Comparison of ENCODE assay signal across 14 cellular contexts in the genomic region with DNA sequence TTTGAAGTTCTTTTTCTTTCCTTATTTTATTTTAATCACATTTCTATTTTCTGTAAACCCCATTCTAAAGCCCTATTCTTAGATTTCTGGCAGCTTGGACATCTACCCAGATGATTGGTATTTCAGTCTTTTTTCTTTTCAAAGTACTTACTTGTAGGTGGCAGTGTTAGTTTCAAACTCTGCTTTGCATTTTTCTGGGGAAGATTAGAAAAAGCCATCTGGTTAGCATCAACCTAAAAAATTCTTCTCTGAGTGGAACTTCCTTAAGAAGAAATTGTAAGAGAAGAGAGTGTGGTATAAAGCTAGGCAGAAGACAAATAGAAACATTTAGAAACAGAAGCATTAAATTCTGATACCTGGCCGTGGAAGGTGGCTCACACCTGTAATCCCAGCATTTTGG. TPM values are rescaled to one million over a fixed set of nuclear protein-coding genes. Genes with fewer than 3 reads are reported as not detected.
DNase-seq lines count a peak whose midpoint lies in the region; ATAC-seq and TF ChIP-seq lines count a peak whose summit lies in the region.
"Had no signal": no experiment of that assay in that cellular context is flagged by ENCODE, and none has a peak within 500 bp of the region (broad histone marks: within the 10 kb centered on the region; RNA-seq: fewer than 3 reads in every experiment).

No MANE protein-coding gene starts in this region.

- no peaks in the 10 kb centered on the region for H4K20me1 ChIP-seq in GM23338 (replicated peaks; ENCODE audit: insufficient read depth)
- H4K20me1 ChIP-seq: BLaER1 treated with 17β-estradiol and CSF1 and Interleukin-3, amounts not matched to agents 10 nM and 100 nM had no signal

- H3K4me3 ChIP-seq in AG10803 (ENCODE audit: low read length) = no peak overlapping the region
- no peak overlapping the region for H3K4me3 ChIP-seq in fibroblast of the aortic adventitia (ENCODE audit: low read depth, low read length)
- no peak overlapping the region for H3K4me3 ChIP-seq in right lobe of liver
- H3K4me3 ChIP-seq in GM23338 = no peak overlapping the region
- H3K4me3 ChIP-seq: BLaER1 treated with 17β-estradiol and CSF1 and Interleukin-3, amounts not matched to agents 10 nM and 100 nM; GM12878 had no signal

- no peaks in the 10 kb centered on the region for H3K9me2 ChIP-seq in GM23338 (ENCODE audit: insufficient read depth)

- no peak overlapping the region for H3K27ac ChIP-seq in right lobe of liver
- no peak overlapping the region for H3K27ac ChIP-seq in GM23338 (ENCODE audit: low read depth)
- H3K27ac ChIP-seq: BLaER1 treated with 17β-estradiol and CSF1 and Interleukin-3, amounts not matched to agents 10 nM and 100 nM had no signal

- H3K4me3 Mint-ChIP-seq in GM23338 = no peak overlapping the region
- H3K4me3 Mint-ChIP-seq: CD4-positive, CD25-positive, alpha-beta regulatory T cell; H9 had no signal

- TF ChIP-seq CTCF in AG10803 (conservative IDR thresholded peaks at IDR 0.05; ENCODE audit: low read length) = no peak
- no peak for TF ChIP-seq CTCF in fibroblast of the aortic adventitia (IDR thresholded peaks at IDR 0.05; ENCODE audit: insufficient read depth, low read length)
- no peak for TF ChIP-seq CTCF in right lobe of liver (IDR thresholded peaks at IDR 0.05)
- no peak for TF ChIP-seq CTCF in GM23338 (conservative IDR thresholded peaks at IDR 0.05; ENCODE audit: low read depth in 2 of 2)

- no peak for TF ChIP-seq POLR2A in right lobe of liver (IDR thresholded peaks at IDR 0.05)

- H3F3A ChIP-seq in GM23338 (replicated peaks; ENCODE audit: low read depth) = no peaks in the 10 kb centered on the region

- H3K4me1 ChIP-seq in right lobe of liver = no peaks in the 10 kb centered on the region
- H3K4me1 ChIP-seq in GM23338 (ENCODE audit: insufficient read depth) = no peaks in the 10 kb centered on the region

- DNase-seq in AG10803 (ENCODE audit: low read depth) (peak; percentile 12), amniotic epithelial cell (ENCODE audit: low read depth) (peak; percentile 60), fibroblast of the aortic adventitia (ENCODE audit: low read depth) (peak; percentile 76), middle frontal gyrus (ENCODE audit: extremely low spot score, low spot score) (peak; percentile 11), kidney glomerular epithelial cell (lab: John Stamatoyannopoulos, UW) (no peak), right lobe of liver (no peak), GM23338 (ENCODE audit: low spot score) (no peak)
- DNase-seq: 8988T; CD4-positive, CD25-positive, alpha-beta regulatory T cell; DMS53; GOT3; H9 had no signal

- no peaks in the 10 kb centered on the region for H3K79me2 ChIP-seq in GM23338 (replicated peaks; ENCODE audit: insufficient read depth)

- no peak overlapping the region for H2AFZ ChIP-seq in GM23338

- H3K9me3 Mint-ChIP-seq in GM23338 = no peaks in the 10 kb centered on the region
- H3K9me3 Mint-ChIP-seq: H9 had no signal

- H3K36me3 ChIP-seq in right lobe of liver (no peaks in the 10 kb centered on the region), GM23338 (ENCODE audit: insufficient read depth) (no peaks in the 10 kb centered on the region)
- H3K36me3 ChIP-seq: BLaER1 treated with 17β-estradiol and CSF1 and Interleukin-3, amounts not matched to agents 10 nM and 100 nM had no signal

- H3K4me2 ChIP-seq in GM23338 = no peak overlapping the region
- H3K4me2 ChIP-seq: BLaER1 treated with 17β-estradiol and CSF1 and Interleukin-3, amounts not matched to agents 10 nM and 100 nM had no signal

- no peaks in the 10 kb centered on the region for H3K9me3 ChIP-seq in right lobe of liver

- H3K27me3 Mint-ChIP-seq in GM23338 (ENCODE audit: insufficient read depth, low read depth, poor library complexity) = peaks cover 6% of the 10 kb centered on the region

- H3K36me3 Mint-ChIP-seq in GM23338 (ENCODE audit: low read depth) = no peaks in the 10 kb centered on the region
- H3K36me3 Mint-ChIP-seq: CD4-positive, CD25-positive, alpha-beta regulatory T cell had no signal

- intact Hi-C loops in right lobe of liver (cut with DNase I) = no loop called here

- no peak for ATAC-seq in right lobe of liver
- no peak for ATAC-seq in GM23338
- ATAC-seq: GM12878 had no signal

- no peak overlapping the region for H3K27ac Mint-ChIP-seq in GM23338
- H3K27ac Mint-ChIP-seq: CD4-positive, CD25-positive, alpha-beta regulatory T cell; H9 had no signal

- WGBS in right lobe of liver (ENCODE audit: insufficient coverage, low coverage, low lambda C conversion rate, missing lambda C conversion rate) = 33% methylated on average over 1 of the region's 1 CpG

- no peaks in the 10 kb centered on the region for H3K27me3 ChIP-seq in right lobe of liver
- no peaks in the 10 kb centered on the region for H3K27me3 ChIP-seq in GM23338 (ENCODE audit: insufficient read depth)
- H3K27me3 ChIP-seq: BLaER1 treated with 17β-estradiol and CSF1 and Interleukin-3, amounts not matched to agents 10 nM and 100 nM had no signal

- H3K4me1 Mint-ChIP-seq in GM23338 = no peaks in the 10 kb centered on the region
- H3K4me1 Mint-ChIP-seq: CD4-positive, CD25-positive, alpha-beta regulatory T cell; H9 had no signal

TF ChIP-seq in GM23338, 12 proteins besides CTCF, POLR2A, EP300 and RAD21 (continues in another document):
- TF ChIP-seq ZNF114 (CRISPR knock-in tag; IDR thresholded peaks at IDR 0.05) (no peak), CREB1 (CRISPR knock-in tag; IDR thresholded peaks at IDR 0.05; ENCODE audit: low read depth) (no peak), JUNB (IDR thresholded peaks at IDR 0.05; ENCODE audit: unreplicated experiment) (no peak)
- TF ChIP-seq, protein P1, sequence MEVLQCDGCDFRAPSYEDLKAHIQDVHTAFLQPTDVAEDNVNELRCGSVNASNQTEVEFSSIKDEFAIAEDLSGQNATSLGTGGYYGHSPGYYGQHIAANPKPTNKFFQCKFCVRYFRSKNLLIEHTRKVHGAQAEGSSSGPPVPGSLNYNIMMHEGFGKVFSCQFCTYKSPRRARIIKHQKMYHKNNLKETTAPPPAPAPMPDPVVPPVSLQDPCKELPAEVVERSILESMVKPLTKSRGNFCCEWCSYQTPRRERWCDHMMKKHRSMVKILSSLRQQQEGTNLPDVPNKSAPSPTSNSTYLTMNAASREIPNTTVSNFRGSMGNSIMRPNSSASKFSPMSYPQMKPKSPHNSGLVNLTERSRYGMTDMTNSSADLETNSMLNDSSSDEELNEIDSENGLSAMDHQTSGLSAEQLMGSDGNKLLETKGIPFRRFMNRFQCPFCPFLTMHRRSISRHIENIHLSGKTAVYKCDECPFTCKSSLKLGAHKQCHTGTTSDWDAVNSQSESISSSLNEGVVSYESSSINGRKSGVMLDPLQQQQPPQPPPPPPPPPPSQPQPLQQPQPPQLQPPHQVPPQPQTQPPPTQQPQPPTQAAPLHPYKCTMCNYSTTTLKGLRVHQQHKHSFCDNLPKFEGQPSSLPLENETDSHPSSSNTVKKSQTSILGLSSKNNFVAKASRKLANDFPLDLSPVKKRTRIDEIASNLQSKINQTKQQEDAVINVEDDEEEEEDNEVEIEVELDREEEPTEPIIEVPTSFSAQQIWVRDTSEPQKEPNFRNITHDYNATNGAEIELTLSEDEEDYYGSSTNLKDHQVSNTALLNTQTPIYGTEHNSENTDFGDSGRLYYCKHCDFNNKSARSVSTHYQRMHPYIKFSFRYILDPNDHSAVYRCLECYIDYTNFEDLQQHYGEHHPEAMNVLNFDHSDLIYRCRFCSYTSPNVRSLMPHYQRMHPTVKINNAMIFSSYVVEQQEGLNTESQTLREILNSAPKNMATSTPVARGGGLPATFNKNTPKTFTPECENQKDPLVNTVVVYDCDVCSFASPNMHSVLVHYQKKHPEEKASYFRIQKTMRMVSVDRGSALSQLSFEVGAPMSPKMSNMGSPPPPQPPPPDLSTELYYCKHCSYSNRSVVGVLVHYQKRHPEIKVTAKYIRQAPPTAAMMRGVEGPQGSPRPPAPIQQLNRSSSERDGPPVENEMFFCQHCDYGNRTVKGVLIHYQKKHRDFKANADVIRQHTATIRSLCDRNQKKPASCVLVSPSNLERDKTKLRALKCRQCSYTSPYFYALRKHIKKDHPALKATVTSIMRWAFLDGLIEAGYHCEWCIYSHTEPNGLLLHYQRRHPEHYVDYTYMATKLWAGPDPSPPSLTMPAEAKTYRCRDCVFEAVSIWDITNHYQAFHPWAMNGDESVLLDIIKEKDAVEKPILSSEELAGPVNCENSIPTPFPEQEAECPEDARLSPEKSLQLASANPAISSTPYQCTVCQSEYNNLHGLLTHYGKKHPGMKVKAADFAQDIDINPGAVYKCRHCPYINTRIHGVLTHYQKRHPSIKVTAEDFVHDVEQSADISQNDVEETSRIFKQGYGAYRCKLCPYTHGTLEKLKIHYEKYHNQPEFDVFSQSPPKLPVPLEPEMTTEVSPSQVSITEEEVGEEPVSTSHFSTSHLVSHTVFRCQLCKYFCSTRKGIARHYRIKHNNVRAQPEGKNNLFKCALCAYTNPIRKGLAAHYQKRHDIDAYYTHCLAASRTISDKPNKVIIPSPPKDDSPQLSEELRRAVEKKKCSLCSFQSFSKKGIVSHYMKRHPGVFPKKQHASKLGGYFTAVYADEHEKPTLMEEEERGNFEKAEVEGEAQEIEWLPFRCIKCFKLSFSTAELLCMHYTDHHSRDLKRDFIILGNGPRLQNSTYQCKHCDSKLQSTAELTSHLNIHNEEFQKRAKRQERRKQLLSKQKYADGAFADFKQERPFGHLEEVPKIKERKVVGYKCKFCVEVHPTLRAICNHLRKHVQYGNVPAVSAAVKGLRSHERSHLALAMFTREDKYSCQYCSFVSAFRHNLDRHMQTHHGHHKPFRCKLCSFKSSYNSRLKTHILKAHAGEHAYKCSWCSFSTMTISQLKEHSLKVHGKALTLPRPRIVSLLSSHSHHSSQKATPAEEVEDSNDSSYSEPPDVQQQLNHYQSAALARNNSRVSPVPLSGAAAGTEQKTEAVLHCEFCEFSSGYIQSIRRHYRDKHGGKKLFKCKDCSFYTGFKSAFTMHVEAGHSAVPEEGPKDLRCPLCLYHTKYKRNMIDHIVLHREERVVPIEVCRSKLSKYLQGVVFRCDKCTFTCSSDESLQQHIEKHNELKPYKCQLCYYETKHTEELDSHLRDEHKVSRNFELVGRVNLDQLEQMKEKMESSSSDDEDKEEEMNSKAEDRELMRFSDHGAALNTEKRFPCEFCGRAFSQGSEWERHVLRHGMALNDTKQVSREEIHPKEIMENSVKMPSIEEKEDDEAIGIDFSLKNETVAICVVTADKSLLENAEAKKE (CRISPR knock-in tag; IDR thresholded peaks at IDR 0.05) = no peak

RNA-seq across cellular contexts. Expression of a gene that starts 17.2 kb away (rescaled TPM):
- total RNA-seq in fibroblast of the aortic adventitia (ENCODE audit: low replicate concordance) (56.1 and 60.3 TPM in 2 replicates), right lobe of liver (10 to 100 TPM; 24.2 to 33.2 (median 28.8) TPM)
- total RNA-seq in GM23338 (2014; rRNA removed; shearing (Covaris generic)) = 50.5 and 53.8 TPM in 2 replicates
- 14.4 and 18.0 TPM in 2 replicates for polyA plus RNA-seq in GM23338 (2016; fragmentation: Nextera tagmentation; extraction: Ambion mirVana)

Comparison
In these comparisons a context has a peak if more than half of its experiments do, and no peak if none do; other contexts are left out.
1. DNase-seq: peak in AG10803 (single experiment), amniotic epithelial cell (single experiment), fibroblast of the aortic adventitia (single experiment) and middle frontal gyrus (single experiment); none in kidney glomerular epithelial cell (single experiment), right lobe of liver (0 of 3) and GM23338 (single experiment).